In the genomic region with DNA sequence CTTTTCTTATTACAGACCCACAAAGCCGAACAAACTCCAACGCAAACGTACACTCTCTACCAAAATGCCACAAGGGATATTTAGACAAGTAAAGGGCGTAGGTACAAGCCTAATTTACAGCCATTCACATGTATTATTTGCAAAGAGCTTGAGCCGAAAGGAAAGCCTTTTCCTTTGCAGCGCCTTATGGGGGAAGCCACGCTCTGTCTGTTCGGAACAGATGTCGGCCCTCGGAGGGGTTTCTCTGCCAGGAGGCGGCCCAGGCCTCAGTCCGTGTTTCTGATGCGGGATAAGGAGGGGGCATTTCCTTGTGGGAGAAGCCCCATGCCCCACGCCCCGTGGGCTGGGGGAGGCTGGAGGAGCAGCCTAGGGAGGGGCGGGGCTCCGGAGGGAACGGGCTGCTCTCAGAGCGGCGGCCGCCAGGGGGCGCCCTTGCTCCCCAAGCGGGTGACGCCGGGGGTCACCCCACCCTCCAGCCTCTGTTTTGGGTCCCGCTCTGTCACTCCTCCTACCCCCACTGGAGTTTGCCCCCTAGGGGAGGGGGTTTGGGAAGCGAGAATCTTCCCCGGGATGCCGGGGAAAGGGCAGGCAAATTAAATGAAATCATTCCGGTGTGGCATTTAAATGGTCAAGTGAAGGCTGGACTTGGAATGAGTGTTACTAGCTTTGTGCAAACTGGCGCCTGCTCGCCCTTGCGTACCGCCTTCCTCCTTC, we compare ENCODE assay signal across 8 cellular contexts. TPM values are rescaled to one million over a fixed set of nuclear protein-coding genes. Genes with fewer than 3 reads are reported as not detected.
DNase-seq lines count a peak whose midpoint lies in the region; ATAC-seq, FAIRE-seq and TF ChIP-seq lines count a peak whose summit lies in the region.

No MANE protein-coding gene starts in this region.

- peak; percentile 91 for ATAC-seq in HG02588 (IDR thresholded peaks at IDR 0.05; ENCODE audit: unreplicated experiment)
- peak; percentile 90 for ATAC-seq in lung (ENCODE audit: insufficient read depth, low FRiP score)

- H3K4me3 Mint-ChIP-seq in activated CD4-positive, alpha-beta memory T cell treated with anti-CD3 and anti-CD28 coated beads, Interleukin-2, amount 10 ng/mL, durations not matched to agents 7 days and 5 days, result peak overlapping the region; percentile 15

- H3K4me3 ChIP-seq in ectodermal cell (ENCODE audit: insufficient read depth, low read depth, low read length), result peak overlapping the region; percentile 47
- H3K4me3 ChIP-seq in lung, result peak overlapping the region; percentile 30

- H3K27me3 ChIP-seq in ectodermal cell (ENCODE audit: control insufficient read depth, insufficient read depth, low read length, poor library complexity, severe bottlenecking) (no peaks in the 10 kb centered on the region), lung (ENCODE audit: control insufficient read depth, insufficient read depth) (no peaks in the 10 kb centered on the region)

- H3K36me3 ChIP-seq in ectodermal cell (ENCODE audit: control insufficient read depth, insufficient read depth, low read length) (no peaks in the 10 kb centered on the region), lung (ENCODE audit: control insufficient read depth in 2 of 2, insufficient read depth in 2 of 2, low read length in 2 of 2) (no peaks in the 10 kb centered on the region)

- CTCF ChIA-PET in activated CD4-positive, alpha-beta memory T cell treated with anti-CD3 and anti-CD28 coated beads, Interleukin-2, amount 10 ng/mL, durations not matched to agents 7 days and 5 days (lab: Charles Lee), result interaction anchor here (0.6 to 2.4 kb wide), 7 partner anchors 8 to 341 kb away, joined by 3 to 10 read pairs (median 3); partner anchors contain the start of gene LRCH1

- no peaks in the 10 kb centered on the region for H3K36me3 Mint-ChIP-seq in activated CD4-positive, alpha-beta memory T cell treated with anti-CD3 and anti-CD28 coated beads, Interleukin-2, amount 10 ng/mL, durations not matched to agents 7 days and 5 days (ENCODE audit: low read depth)

- H3K4me1 ChIP-seq in ectodermal cell (ENCODE audit: control insufficient read depth, insufficient read depth, low read length) (peaks cover 19% of the 10 kb centered on the region), lung (ENCODE audit: control insufficient read depth in 2 of 2, insufficient read depth in 2 of 2, low read length in 2 of 2) (no peaks in the 10 kb centered on the region)

- H3K27me3 Mint-ChIP-seq in activated CD4-positive, alpha-beta memory T cell treated with anti-CD3 and anti-CD28 coated beads, Interleukin-2, amount 10 ng/mL, durations not matched to agents 7 days and 5 days, result peaks cover 71% of the 10 kb centered on the region

- POLR2A ChIA-PET in activated CD4-positive, alpha-beta memory T cell treated with anti-CD3 and anti-CD28 coated beads, Interleukin-2, amount 10 ng/mL, durations not matched to agents 7 days and 5 days (lab: Charles Lee), result no interaction called here

- WGBS in ectodermal cell, 2 experiments, result 17 to 19% methylated on average over 33 to 34 of the region's 34 CpGs
- 2% methylated on average over 34 of the region's 34 CpGs for WGBS in lung, 2 donors

- H3K4me1 Mint-ChIP-seq in activated CD4-positive, alpha-beta memory T cell treated with anti-CD3 and anti-CD28 coated beads, Interleukin-2, amount 10 ng/mL, durations not matched to agents 7 days and 5 days, result peaks cover 14% of the 10 kb centered on the region

- FAIRE-seq in GM12891 (lab: Jason Lieb, UNC), result peak; percentile 85

- no peak overlapping the region for H3K27ac Mint-ChIP-seq in activated CD4-positive, alpha-beta memory T cell treated with anti-CD3 and anti-CD28 coated beads, Interleukin-2, amount 10 ng/mL, durations not matched to agents 7 days and 5 days

- peak; percentile 15 for TF ChIP-seq CTCF in lung (IDR thresholded peaks at IDR 0.05; ENCODE audit: control extremely low read depth, extremely low read depth)

- H3K9me3 Mint-ChIP-seq in activated CD4-positive, alpha-beta memory T cell treated with anti-CD3 and anti-CD28 coated beads, Interleukin-2, amount 10 ng/mL, durations not matched to agents 7 days and 5 days, result no peaks in the 10 kb centered on the region

- TF ChIP-seq POLR2A in GM12891 (IDR thresholded peaks at IDR 0.05; ENCODE audit: low read depth, low read length), result no peak

- no peaks in the 10 kb centered on the region for H3K9me3 ChIP-seq in ectodermal cell (ENCODE audit: control insufficient read depth, low read length)
- H3K9me3 ChIP-seq in lung (ENCODE audit: control insufficient read depth in 2 of 2, insufficient read depth in 1 of 2, low read length in 1 of 2), result no peaks in the 10 kb centered on the region

- H3K27ac ChIP-seq in ectodermal cell (ENCODE audit: insufficient read depth, low read depth, low read length, poor library complexity, severe bottlenecking) (no peak overlapping the region), lung (ENCODE audit: low read depth in 1 of 2, low read length in 1 of 2) (peak overlapping the region in 1 of 2 donors; percentile 30)

- DNase-seq in GM12891 (ENCODE audit: insufficient read length, low spot score), result peak; percentile 71
- peak; percentile 38 for DNase-seq in NCI-H345 treated with DMSO at 0.1 percent for 48 hours (lab: John Stamatoyannopoulos, UW; ENCODE audit: unreplicated experiment)
- peak; percentile 62 for DNase-seq in activated CD4-positive, alpha-beta memory T cell treated with anti-CD3 and anti-CD28 coated beads, Interleukin-2, amount 10 ng/mL, durations not matched to agents 7 days and 5 days
- peak; percentile 71 for DNase-seq in lung (ENCODE audit: low spot score)
- peak; percentile 65 to 66 for DNase-seq in stimulated activated CD4-positive, alpha-beta T cell treated with anti-CD3 and anti-CD28 coated beads, Interleukin-4, amount 100 ng/mL, for 48 hours (ENCODE audit: low read depth in 2 of 2)
- no peak for DNase-seq in NCI-H2171 (lab: John Stamatoyannopoulos, UW)

TF ChIP-seq in GM12891, 5 proteins besides CTCF, POLR2A, EP300 and RAD21:
- TF ChIP-seq PAX5 (IDR thresholded peaks at IDR 0.05; ENCODE audit: insufficient read depth, low read length, severe bottlenecking) (no peak), POU2F2 (IDR thresholded peaks at IDR 0.05; ENCODE audit: low read depth, low read length) (no peak), POLR2AphosphoS5 (IDR thresholded peaks at IDR 0.05; ENCODE audit: low read depth, low read length) (no peak), SPI1 (IDR thresholded peaks at IDR 0.05; ENCODE audit: low read depth, low read length) (no peak), TAF1 (IDR thresholded peaks at IDR 0.05; ENCODE audit: low read depth, low read length) (no peak)
TF ChIP-seq in GM12891: peak in this region for 0.

RNA-seq across cellular contexts. Expression of gene HTR2A, which starts 2.9 kb away (rescaled TPM):
- polyA plus RNA-seq in GM12891 (2012; ENCODE audit: low read depth, missing spikeins), result not detected
- total RNA-seq in activated CD4-positive, alpha-beta memory T cell treated with anti-CD3 and anti-CD28 coated beads, Interleukin-2, amount 10 ng/mL, durations not matched to agents 7 days and 5 days, result not detected
- polyA plus RNA-seq in ectodermal cell (2013, experiment 1 of 4), result 0.11 TPM
- polyA plus RNA-seq in ectodermal cell (2013, experiment 2 of 4), result 0.20 TPM
- polyA plus RNA-seq in ectodermal cell (2013, experiment 3 of 4), result 0.27 TPM
- polyA plus RNA-seq in ectodermal cell (2013, experiment 4 of 4), result 0.04 TPM
- total RNA-seq in lung, result 1 to 10 TPM in 1 of 2 donors, under 1 TPM in 1; 0.71 to 1.1 TPM
- under 1 TPM; 0.09 to 0.16 TPM for polyA plus RNA-seq in lung
